ENCODE assay signal across 9 cellular contexts in the genomic region with DNA sequence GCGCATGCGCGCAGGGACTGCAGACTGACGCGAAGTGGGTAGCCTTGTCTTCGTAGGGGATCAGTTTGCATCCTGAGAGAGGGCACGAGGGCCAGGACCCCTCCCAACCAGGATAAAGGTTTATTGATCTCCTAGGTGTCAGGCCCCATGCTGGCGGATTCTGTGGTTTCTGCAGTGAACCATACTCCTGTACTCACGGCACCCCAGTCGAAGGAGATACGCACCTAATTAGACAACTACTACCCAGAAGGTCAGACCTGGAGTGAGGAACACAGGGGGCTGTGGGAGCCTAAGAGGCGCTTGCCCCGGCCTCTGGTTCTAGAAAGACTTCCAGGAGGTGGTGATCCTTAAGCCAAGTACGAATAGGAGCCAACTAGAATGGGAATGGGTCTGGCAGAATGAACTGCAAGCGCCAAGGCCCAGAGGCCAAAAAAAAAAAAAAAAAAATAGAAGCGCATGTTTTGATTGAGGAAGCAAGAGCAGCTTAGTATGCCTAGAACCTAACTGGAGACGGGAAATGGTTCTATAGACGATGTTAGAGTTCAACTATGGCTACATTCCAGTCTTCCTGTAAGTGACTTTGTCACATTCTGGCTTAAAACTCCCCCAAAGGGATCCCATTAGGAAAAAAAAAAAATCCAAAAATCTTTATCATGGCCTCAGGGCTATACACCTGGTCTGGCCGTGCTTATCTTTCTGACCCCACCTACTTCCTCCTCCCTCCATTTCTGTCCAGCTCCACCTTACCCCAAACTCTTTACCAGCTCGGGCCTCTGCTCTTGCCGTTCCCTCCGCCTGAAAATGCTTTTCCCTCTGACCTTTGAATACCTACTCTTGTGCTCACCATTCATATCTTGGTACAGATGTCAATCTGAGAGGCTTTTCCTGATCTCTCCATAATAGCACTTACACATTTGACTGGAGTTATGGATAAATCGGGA. TPM values are rescaled to one million over a fixed set of nuclear protein-coding genes. Genes with fewer than 3 reads are reported as not detected.
DNase-seq lines count a peak whose midpoint lies in the region; ATAC-seq, FAIRE-seq and TF ChIP-seq lines count a peak whose summit lies in the region.
"Had no signal": no experiment of that assay in that cellular context is flagged by ENCODE, and none has a peak within 500 bp of the region (broad histone marks: within the 10 kb centered on the region; RNA-seq: fewer than 3 reads in every experiment).

No MANE protein-coding gene starts in this region.

- FAIRE-seq in RCC 7860 (lab: Jason Lieb, UNC), result no peak

- no peaks in the 10 kb centered on the region for H3K27me3 ChIP-seq in dorsolateral prefrontal cortex
- H3K27me3 ChIP-seq in neural cell (ENCODE audit: insufficient read depth, low read depth, low read length), result no peaks in the 10 kb centered on the region

- no peak for TF ChIP-seq RAD21 in neural cell (conservative IDR thresholded peaks at IDR 0.05)

- intact Hi-C loops in dorsolateral prefrontal cortex (cut with DNase I), result no loop called here

- H3K9me2 ChIP-seq in neural cell (ENCODE audit: insufficient read depth, low read length), result no peaks in the 10 kb centered on the region

- peak overlapping the region; percentile 83 for H3K4me2 ChIP-seq in neural cell (ENCODE audit: low read length)

- TF ChIP-seq CTCF in GM12864 (IDR thresholded peaks at IDR 0.05; ENCODE audit: low read depth, low read length, missing control alignments), result no peak
- no peak for TF ChIP-seq CTCF in dorsolateral prefrontal cortex (IDR thresholded peaks at IDR 0.05 in 54 of 56, conservative IDR thresholded peaks at IDR 0.05 in 2 of 56; ENCODE audit: low read depth in 1 of 56, partially characterized antibody in 56 of 56)
- no peak for TF ChIP-seq CTCF in neural cell (IDR thresholded peaks at IDR 0.05; ENCODE audit: poor library complexity, severe bottlenecking)

- no peak for ATAC-seq in HG03469 (IDR thresholded peaks at IDR 0.05; ENCODE audit: unreplicated experiment)
- no peak for ATAC-seq in HG03457 (IDR thresholded peaks at IDR 0.05; ENCODE audit: unreplicated experiment)
- ATAC-seq in GM21390 (IDR thresholded peaks at IDR 0.05; ENCODE audit: unreplicated experiment), result no peak

- no peaks in the 10 kb centered on the region for H3K9me3 ChIP-seq in neural cell (ENCODE audit: low read length)

- H3K27ac ChIP-seq in dorsolateral prefrontal cortex (peak overlapping the region; percentile 87 to 100 (median 98)), neural cell (ENCODE audit: low read length) (peak overlapping the region; percentile 99)

- H3F3A ChIP-seq in neural cell (ENCODE audit: insufficient read depth, low read length, poor library complexity, severe bottlenecking), result peaks cover 9% of the 10 kb centered on the region

- DNase-seq in GM12864 (ENCODE audit: low read depth) (no peak), T-helper 2 cell (peak in 3 of 5 experiments; percentile 60 to 82 (median 76)), dorsolateral prefrontal cortex (no peak), RCC 7860 (ENCODE audit: low spot score) (no peak)

- H3K36me3 ChIP-seq in neural cell (ENCODE audit: insufficient read depth, low read length), result no peaks in the 10 kb centered on the region

- peak overlapping the region; percentile 97 for H3K9ac ChIP-seq in neural cell (ENCODE audit: low read length)

- no peak for TF ChIP-seq EP300 in neural cell (conservative IDR thresholded peaks at IDR 0.05; ENCODE audit: poor library complexity, severe bottlenecking)

- peaks cover 35% of the 10 kb centered on the region for H3K79me2 ChIP-seq in neural cell (replicated peaks; ENCODE audit: insufficient read depth, low read length)

- H2AFZ ChIP-seq in neural cell (ENCODE audit: low read depth, low read length), result peak overlapping the region; percentile 88

- peak overlapping the region; percentile 80 for H3K4me3 ChIP-seq in GM12864 (ENCODE audit: low read depth, low read length)
- peak overlapping the region; percentile 52 to 96 (median 81) for H3K4me3 ChIP-seq in dorsolateral prefrontal cortex
- H3K4me3 ChIP-seq in neural cell (ENCODE audit: low read length), result peak overlapping the region; percentile 85

- no peaks in the 10 kb centered on the region for H4K20me1 ChIP-seq in neural cell (ENCODE audit: insufficient read depth)

TF ChIP-seq in neural cell, 6 proteins besides CTCF, POLR2A, EP300 and RAD21:
- TF ChIP-seq POLR2AphosphoS5 (IDR thresholded peaks at IDR 0.05) (peak; percentile 7), REST (IDR thresholded peaks at IDR 0.05; ENCODE audit: borderline replicate concordance) (peak; percentile 7), SMC3 (conservative IDR thresholded peaks at IDR 0.05; ENCODE audit: poor library complexity) (no peak)

RNA-seq across cellular contexts. Expression of gene ZNF428, which starts 0.9 kb away (rescaled TPM):
- total RNA-seq in dorsolateral prefrontal cortex, result 100 to 1,000 TPM in 3 of 120 experiments, 10 to 100 TPM in 117; 58.0 to 110 (median 83.3) TPM
- polyA plus RNA-seq in neural cell, result 983 and 1,008 TPM in 2 replicates
- 194 and 197 TPM in 2 replicates for polyA minus RNA-seq in neural cell

RNA-seq across cellular contexts. Expression of gene SRRM5, which starts 8.4 kb away (rescaled TPM):
- total RNA-seq in dorsolateral prefrontal cortex, result 1 to 10 TPM in 47 of 120 experiments, under 1 TPM in 72, not detected in 1; 0.22 to 3.6 (median 0.89) TPM
- polyA plus RNA-seq in neural cell, result not detected in 2 replicates
- polyA minus RNA-seq in neural cell, result 0.23 and 0.24 TPM in 2 replicates
- total RNA-seq: HT1080 had no signal

RNA-seq across cellular contexts. Expression of gene CADM4, which starts 19.3 kb away (rescaled TPM):
- 100 to 1,000 TPM in 105 of 120 experiments, 10 to 100 TPM in 15; 79.5 to 239 (median 123) TPM for total RNA-seq in dorsolateral prefrontal cortex
- 211 and 220 TPM in 2 replicates for polyA plus RNA-seq in neural cell
- polyA minus RNA-seq in neural cell, result 114 and 135 TPM in 2 replicates

RNA-seq across cellular contexts. Expression of gene ZNF576, which starts 23.9 kb away (rescaled TPM):
- total RNA-seq in dorsolateral prefrontal cortex, result 10 to 100 TPM; 12.5 to 30.4 (median 22.2) TPM
- polyA plus RNA-seq in neural cell, result 11.9 and 19.9 TPM in 2 replicates
- 10.0 and 11.7 TPM in 2 replicates for polyA minus RNA-seq in neural cell

RNA-seq across cellular contexts. Expression of gene IRGQ, which starts 24.4 kb away (rescaled TPM):
- total RNA-seq in dorsolateral prefrontal cortex, result 10 to 100 TPM; 32.4 to 75.1 (median 53.9) TPM
- polyA plus RNA-seq in neural cell, result 156 and 179 TPM in 2 replicates
- 202 and 205 TPM in 2 replicates for polyA minus RNA-seq in neural cell

Comparison
In these comparisons a context has a peak if more than half of its experiments do, and no peak if none do; other contexts are left out.
1. DNase-seq: peak in T-helper 2 cell (3 of 5); none in GM12864 (single experiment), dorsolateral prefrontal cortex (0 of 10) and RCC 7860 (single experiment).
2. Peak in every context shown above with its lines, with median percentiles within 50 percentile points of each other: H3K4me3 ChIP-seq.